14 cellular contexts compared by ENCODE assay signal in the genomic region with DNA sequence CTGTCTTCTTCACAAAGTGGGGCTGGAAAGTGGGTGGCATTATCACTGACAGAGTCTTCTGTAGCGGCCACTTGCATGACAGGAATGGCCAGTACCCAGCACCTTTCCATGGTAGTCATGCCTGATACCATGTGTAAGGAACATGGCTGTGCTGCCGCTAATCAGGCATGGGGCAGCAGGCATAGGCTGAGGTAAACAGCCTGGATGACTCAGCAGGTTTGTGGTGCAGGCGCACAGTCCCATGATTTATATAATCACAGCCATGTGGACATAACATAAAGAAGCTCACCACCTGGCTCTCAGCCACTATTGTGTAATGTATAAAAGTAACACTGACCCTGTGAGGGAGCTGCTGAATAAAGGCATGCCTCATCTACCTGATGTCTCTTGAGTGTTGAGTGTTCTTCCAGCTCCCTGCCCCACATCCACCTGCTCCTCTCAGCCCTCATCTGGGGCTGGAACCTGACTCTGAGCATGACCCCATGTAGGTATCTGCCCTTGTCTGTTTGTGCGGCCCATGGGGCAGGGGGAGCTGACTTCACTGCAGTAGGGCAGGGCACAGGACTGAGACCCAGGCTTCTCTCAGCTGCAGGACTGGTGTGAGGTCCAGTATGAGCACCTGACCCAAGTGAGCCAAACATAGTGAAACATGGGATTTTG. TPM values are rescaled to one million over a fixed set of nuclear protein-coding genes. Genes with fewer than 3 reads are reported as not detected.
DNase-seq lines count a peak whose midpoint lies in the region; ATAC-seq lines count a peak whose summit lies in the region.
"Had no signal": no experiment of that assay in that cellular context is flagged by ENCODE, and none has a peak within 500 bp of the region (broad histone marks: within the 10 kb centered on the region; RNA-seq: fewer than 3 reads in every experiment).

No MANE protein-coding gene starts in this region.

- ATAC-seq in esophagus mucosa (peak; percentile 23), HG03280 (IDR thresholded peaks at IDR 0.05; ENCODE audit: unreplicated experiment) (no peak), GM21825 (IDR thresholded peaks at IDR 0.05; ENCODE audit: unreplicated experiment) (no peak), GM21717 (IDR thresholded peaks at IDR 0.05; ENCODE audit: unreplicated experiment) (no peak)
- ATAC-seq: gastroesophageal sphincter had no signal

- peak; percentile 34 for DNase-seq in A172 (ENCODE audit: low spot score)
- peak; percentile 26 for DNase-seq in Daoy (ENCODE audit: low read depth)
- DNase-seq in NCI-H69 (lab: John Stamatoyannopoulos, UW): peak; percentile 4
- no peak for DNase-seq in NCI-H2107 treated with DMSO at 0.1 percent for 48 hours (lab: John Stamatoyannopoulos, UW; ENCODE audit: unreplicated experiment)
- DNase-seq: amniotic stem cell, DMS79, H7, NCI-H1436, SK-N-SH had no signal

RNA-seq across cellular contexts. Expression of gene ICE1, which starts 13.2 kb away (rescaled TPM):
- total RNA-seq in A172 (2014; rRNA removed; shearing (Covaris generic)): 28.4 and 29.2 TPM in 2 replicates
- total RNA-seq in Daoy (2014; rRNA removed; shearing (Covaris generic)): 20.3 and 24.4 TPM in 2 replicates
- total RNA-seq in esophagus mucosa: 10.8 TPM
